In the genomic region with DNA sequence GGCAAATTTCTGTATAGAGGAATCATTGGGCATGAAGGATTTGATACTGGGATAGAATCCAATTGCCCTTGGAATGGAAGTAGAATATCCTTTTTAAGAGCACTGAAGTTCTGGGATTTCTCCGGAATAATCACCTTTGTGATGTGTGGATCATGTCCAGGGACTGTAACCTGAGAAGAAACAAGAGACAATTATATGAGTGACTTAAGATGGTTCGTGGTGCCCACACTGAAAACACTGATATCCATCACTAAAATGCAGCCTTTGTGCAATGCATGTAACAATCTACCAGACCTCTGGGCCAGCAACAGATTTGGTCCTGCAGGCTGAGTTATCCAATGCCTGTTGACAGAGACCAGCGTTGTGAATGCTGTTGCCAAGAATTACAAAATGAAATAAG, we compare ENCODE assay signal across 19 cellular contexts.
"Had no signal": no experiment of that assay in that cellular context is flagged by ENCODE, and none has a peak within 500 bp of the region (broad histone marks: within the 10 kb centered on the region; RNA-seq: fewer than 3 reads in every experiment).

No MANE protein-coding gene starts in this region.

- H3K4me1 ChIP-seq: body of pancreas, foreskin keratinocyte, lower lobe of right lung, tibial artery had no signal

- ATAC-seq: activated T-helper 17 cell treated with anti-CD3 and anti-CD28 coated beads, Interleukin-2, amount 50 U/mL, for 72 hours; body of pancreas; foreskin keratinocyte; left colon; lower lobe of right lung had no signal

- H3K4me3 ChIP-seq: body of pancreas, lower lobe of right lung, tibial artery had no signal

- H3K4me1 Mint-ChIP-seq: activated CD4-positive, alpha-beta memory T cell treated with anti-CD3 and anti-CD28 coated beads, Interleukin-2, amount 10 ng/mL, durations not matched to agents 7 days and 5 days had no signal

- H3K27me3 Mint-ChIP-seq: activated B cell treated with CpG ODN at 0.5 μM for 24 hours; activated naive CD8-positive, alpha-beta T cell treated with anti-CD3 and anti-CD28 coated beads for 36 hours had no signal

- H3K9me3 ChIP-seq: body of pancreas, lower lobe of right lung, tibial artery had no signal

- H3K4me3 Mint-ChIP-seq: activated B cell treated with CpG ODN at 0.5 μM for 24 hours; activated CD4-positive, alpha-beta memory T cell treated with anti-CD3 and anti-CD28 coated beads, Interleukin-2, amount 10 ng/mL, durations not matched to agents 7 days and 5 days; activated naive CD8-positive, alpha-beta T cell treated with anti-CD3 and anti-CD28 coated beads for 36 hours; activated T-helper 17 cell treated with anti-CD3 and anti-CD28 coated beads, Interleukin-2, amount 50 U/mL, for 72 hours had no signal

- H3K9me3 Mint-ChIP-seq: activated B cell treated with CpG ODN at 0.5 μM for 24 hours; activated CD4-positive, alpha-beta memory T cell treated with anti-CD3 and anti-CD28 coated beads, Interleukin-2, amount 10 ng/mL, durations not matched to agents 7 days and 5 days; activated naive CD8-positive, alpha-beta T cell treated with anti-CD3 and anti-CD28 coated beads for 36 hours; activated T-helper 17 cell treated with anti-CD3 and anti-CD28 coated beads, Interleukin-2, amount 50 U/mL, for 72 hours had no signal

- H3K27ac ChIP-seq: body of pancreas, epithelial cell of prostate, foreskin keratinocyte, lower lobe of right lung, tibial artery had no signal

- DNase-seq: activated B cell treated with CpG ODN at 0.5 μM for 24 hours; activated CD4-positive, alpha-beta memory T cell treated with anti-CD3 and anti-CD28 coated beads, Interleukin-2, amount 10 ng/mL, durations not matched to agents 7 days and 5 days; activated CD4-positive, alpha-beta T cell treated with anti-CD3 and anti-CD28 coated beads for 4 hours; activated naive CD4-positive, alpha-beta T cell; activated naive CD8-positive, alpha-beta T cell treated with anti-CD3 and anti-CD28 coated beads for 36 hours; activated T-cell treated with anti-CD3 and anti-CD28 coated beads, Interleukin-2, amount 50 U/mL, for 1 hour; amygdala; body of pancreas; foreskin keratinocyte; left colon; lower lobe of right lung; occipital lobe; retina; stimulated activated CD4-positive, alpha-beta T cell treated with anti-CD3 and anti-CD28 coated beads, Interleukin-1b, Interleukin-23, amount 100 ng/mL, for 48 hours; stimulated activated CD8-positive, alpha-beta memory T cell treated with anti-CD3 and anti-CD28 coated beads, Interleukin-4, amount 100 ng/mL, for 48 hours; stimulated activated naive CD4-positive, alpha-beta T cell; tibial artery had no signal

- H3K27me3 ChIP-seq: body of pancreas, tibial artery had no signal

- H3K27ac Mint-ChIP-seq: activated B cell treated with CpG ODN at 0.5 μM for 24 hours; activated CD4-positive, alpha-beta memory T cell treated with anti-CD3 and anti-CD28 coated beads, Interleukin-2, amount 10 ng/mL, durations not matched to agents 7 days and 5 days; activated naive CD8-positive, alpha-beta T cell treated with anti-CD3 and anti-CD28 coated beads for 36 hours; activated T-helper 17 cell treated with anti-CD3 and anti-CD28 coated beads, Interleukin-2, amount 50 U/mL, for 72 hours had no signal
